In genomic region chrX:38864165-38864564, GRCh38 we compare ENCODE assay signal across 19 cellular contexts.
DNase-seq lines count a peak whose midpoint lies in the region; ATAC-seq and FAIRE-seq lines count a peak whose summit lies in the region.
"Had no signal": no experiment of that assay in that cellular context is flagged by ENCODE, and none has a peak within 500 bp of the region (broad histone marks: within the 10 kb centered on the region; RNA-seq: fewer than 3 reads in every experiment).

No MANE protein-coding gene starts in this region.

- peak in 1 of 2 donors; percentile 43 for ATAC-seq in right cardiac atrium
- ATAC-seq: activated naive CD4-positive, alpha-beta T cell treated with anti-CD3 and anti-CD28 coated beads, Interleukin-2, amount 50 U/mL, for 72 hours; effector memory CD8-positive, alpha-beta T cell; left lung had no signal

- no peaks in the 10 kb centered on the region for H3K27me3 Mint-ChIP-seq in activated CD4-positive, alpha-beta T cell treated with anti-CD3 and anti-CD28 coated beads, Interleukin-2, amount 10 ng/mL, durations not matched to agents 7 days and 5 days
- H3K27me3 Mint-ChIP-seq: B cell; effector memory CD8-positive, alpha-beta T cell had no signal

- WGBS in right cardiac atrium = 17% methylated on average over 1 of the region's 1 CpG

- CTCF ChIA-PET in activated CD4-positive, alpha-beta T cell treated with anti-CD3 and anti-CD28 coated beads, Interleukin-2, amount 10 ng/mL, durations not matched to agents 7 days and 5 days (lab: Charles Lee) = no interaction called here

- H3K9me3 ChIP-seq in right cardiac atrium (ENCODE audit: control insufficient read depth, low read length) = no peaks in the 10 kb centered on the region
- H3K9me3 ChIP-seq: left lung had no signal

- H3K36me3 Mint-ChIP-seq in activated CD4-positive, alpha-beta T cell treated with anti-CD3 and anti-CD28 coated beads, Interleukin-2, amount 10 ng/mL, durations not matched to agents 7 days and 5 days (ENCODE audit: low read depth) = no peaks in the 10 kb centered on the region
- H3K36me3 Mint-ChIP-seq: activated naive CD4-positive, alpha-beta T cell treated with anti-CD3 and anti-CD28 coated beads, Interleukin-2, amount 50 U/mL, for 72 hours had no signal

- peak overlapping the region; percentile 36 for H3K27ac ChIP-seq in right cardiac atrium (ENCODE audit: low read length)
- H3K27ac ChIP-seq: left lung had no signal

- FAIRE-seq in GM19239 (lab: Jason Lieb, UNC) = peak; percentile 52
- FAIRE-seq: GM12892 had no signal

- no peaks in the 10 kb centered on the region for H3K9me3 Mint-ChIP-seq in activated CD4-positive, alpha-beta T cell treated with anti-CD3 and anti-CD28 coated beads, Interleukin-2, amount 10 ng/mL, durations not matched to agents 7 days and 5 days
- H3K9me3 Mint-ChIP-seq: activated naive CD4-positive, alpha-beta T cell treated with anti-CD3 and anti-CD28 coated beads, Interleukin-2, amount 50 U/mL, for 72 hours; effector memory CD8-positive, alpha-beta T cell had no signal

- DNase-seq in GM19239 (ENCODE audit: insufficient read length, low spot score) = no peak
- peak; percentile 7 for DNase-seq in astrocyte of the hippocampus (ENCODE audit: low read depth, low spot score)
- DNase-seq in right cardiac atrium = no peak
- peak; percentile 18 for DNase-seq in stromal cell of bone marrow (ENCODE audit: low read depth)
- DNase-seq in effector CD4-positive, alpha-beta T cell = no peak
- no peak for DNase-seq in activated CD4-positive, alpha-beta T cell treated with anti-CD3 and anti-CD28 coated beads, Interleukin-2, amount 10 ng/mL, durations not matched to agents 7 days and 5 days
- DNase-seq in COLO829 (ENCODE audit: low spot score) = no peak
- DNase-seq: activated CD4-positive, alpha-beta T cell treated with anti-CD3 and anti-CD28 coated beads for 1 hour; effector memory CD8-positive, alpha-beta T cell; Karpas-422; left lung; midbrain; NCI-H1048; NCI-H1930; SHP77; SW 1271 had no signal

- peaks cover 7% of the 10 kb centered on the region for H3K4me1 ChIP-seq in right cardiac atrium (ENCODE audit: control insufficient read depth, insufficient read depth, low read length)

- POLR2A ChIA-PET in activated CD4-positive, alpha-beta T cell treated with anti-CD3 and anti-CD28 coated beads, Interleukin-2, amount 10 ng/mL, durations not matched to agents 7 days and 5 days (lab: Charles Lee) = no interaction called here

- intact Hi-C loops in right cardiac atrium (cut with DNase I) = loop anchor here in 1 of 4 donors (10.0 kb wide), 1 partner anchor 59 kb away; the partner anchor contains the start of gene MID1IP1

- H3K4me1 Mint-ChIP-seq in activated CD4-positive, alpha-beta T cell treated with anti-CD3 and anti-CD28 coated beads, Interleukin-2, amount 10 ng/mL, durations not matched to agents 7 days and 5 days = peaks cover 2% of the 10 kb centered on the region
- H3K4me1 Mint-ChIP-seq: B cell had no signal

- H3K4me3 Mint-ChIP-seq in activated CD4-positive, alpha-beta T cell treated with anti-CD3 and anti-CD28 coated beads, Interleukin-2, amount 10 ng/mL, durations not matched to agents 7 days and 5 days = no peak overlapping the region
- H3K4me3 Mint-ChIP-seq: B cell; effector memory CD8-positive, alpha-beta T cell had no signal

- no peak overlapping the region for H3K27ac Mint-ChIP-seq in activated CD4-positive, alpha-beta T cell treated with anti-CD3 and anti-CD28 coated beads, Interleukin-2, amount 10 ng/mL, durations not matched to agents 7 days and 5 days
- H3K27ac Mint-ChIP-seq: activated naive CD4-positive, alpha-beta T cell treated with anti-CD3 and anti-CD28 coated beads, Interleukin-2, amount 50 U/mL, for 72 hours; B cell; effector memory CD8-positive, alpha-beta T cell had no signal

- H3K27me3 ChIP-seq in right cardiac atrium (ENCODE audit: control insufficient read depth, insufficient read depth) = no peaks in the 10 kb centered on the region
- H3K27me3 ChIP-seq: left lung had no signal

- no peak overlapping the region for H3K4me3 ChIP-seq in right cardiac atrium (ENCODE audit: low read length)
- H3K4me3 ChIP-seq: left lung had no signal

Comparison
In these comparisons a context has a peak if more than half of its experiments do, and no peak if none do; other contexts are left out.
1. DNase-seq: peak in astrocyte of the hippocampus (single experiment) and stromal cell of bone marrow (single experiment); none in GM19239 (single experiment), right cardiac atrium (0 of 3), effector CD4-positive, alpha-beta T cell (single experiment), activated CD4-positive, alpha-beta T cell treated with anti-CD3 and anti-CD28 coated beads, Interleukin-2, amount 10 ng/mL, durations not matched to agents 7 days and 5 days (single experiment) and COLO829 (single experiment).